ENCODE assay signal across 23 cellular contexts in genomic region chr14:103908580-103908979, GRCh38. TPM values are rescaled to one million over a fixed set of nuclear protein-coding genes. Genes with fewer than 3 reads are reported as not detected.
DNase-seq lines count a peak whose midpoint lies in the region; ATAC-seq and TF ChIP-seq lines count a peak whose summit lies in the region.
"Had no signal": no experiment of that assay in that cellular context is flagged by ENCODE, and none has a peak within 500 bp of the region (broad histone marks: within the 10 kb centered on the region; RNA-seq: fewer than 3 reads in every experiment).

No MANE protein-coding gene starts in this region.

- no peak overlapping the region for H3K27ac ChIP-seq in spleen
- H3K27ac ChIP-seq: ascending aorta, esophagus muscularis mucosa, gastrocnemius medialis, pancreas, tibial nerve had no signal

- H3K27me3 Mint-ChIP-seq in activated naive CD4-positive, alpha-beta T cell treated with anti-CD3 and anti-CD28 coated beads for 36 hours (ENCODE audit: low read depth): no peaks in the 10 kb centered on the region
- H3K27me3 Mint-ChIP-seq in central memory CD8-positive, alpha-beta T cell: no peaks in the 10 kb centered on the region
- H3K27me3 Mint-ChIP-seq: stimulated activated naive B cell treated with anti-CD40 and anti-IgM and Interleukin-4, amounts not matched to agents 10 μg/mL and 1 μg/mL and 100 μg/mL, for 72 hours had no signal

- no peaks in the 10 kb centered on the region for H3K9me3 Mint-ChIP-seq in activated naive CD4-positive, alpha-beta T cell treated with anti-CD3 and anti-CD28 coated beads for 36 hours
- H3K9me3 Mint-ChIP-seq in central memory CD8-positive, alpha-beta T cell: no peaks in the 10 kb centered on the region
- H3K9me3 Mint-ChIP-seq: activated T-helper 2 cell treated with anti-CD3 and anti-CD28 coated beads, Interferon-gamma antibody, Interleukin-2, Interleukin-4, amounts not matched to agents 10 μg/mL and 5 μg/mL and 100 μg/mL, durations not matched to agents 14 hours and 24 hours and 36 hours; stimulated activated naive B cell treated with anti-CD40 and anti-IgM and Interleukin-4, amounts not matched to agents 10 μg/mL and 1 μg/mL and 100 μg/mL, for 72 hours had no signal

- H3K27me3 ChIP-seq in spleen (replicated peaks in 1 of 7): no peaks in the 10 kb centered on the region
- H3K27me3 ChIP-seq: ascending aorta, esophagus muscularis mucosa, gastrocnemius medialis, pancreas, tibial nerve had no signal

- TF ChIP-seq CTCF in spleen (IDR thresholded peaks at IDR 0.05 in 8 of 11, conservative IDR thresholded peaks at IDR 0.05 in 3 of 11): no peak

- no peak for TF ChIP-seq POLR2A in spleen (IDR thresholded peaks at IDR 0.05)

- peak; percentile 91 for ATAC-seq in central memory CD8-positive, alpha-beta T cell (replicated peaks; ENCODE audit: extremely low read depth, poor library complexity, severe bottlenecking)
- ATAC-seq: gastrocnemius medialis; HepG2; pancreas; sciatic nerve; stimulated activated naive B cell treated with anti-CD40 and anti-IgM and Interleukin-4, amounts not matched to agents 10 μg/mL and 1 μg/mL and 100 μg/mL, for 72 hours had no signal

- peak overlapping the region; percentile 68 for H3K27ac Mint-ChIP-seq in activated naive CD4-positive, alpha-beta T cell treated with anti-CD3 and anti-CD28 coated beads for 36 hours
- peak overlapping the region; percentile 95 for H3K27ac Mint-ChIP-seq in central memory CD8-positive, alpha-beta T cell (ENCODE audit: low read depth)
- H3K27ac Mint-ChIP-seq: activated T-helper 2 cell treated with anti-CD3 and anti-CD28 coated beads, Interferon-gamma antibody, Interleukin-2, Interleukin-4, amounts not matched to agents 10 μg/mL and 5 μg/mL and 100 μg/mL, durations not matched to agents 14 hours and 24 hours and 36 hours; stimulated activated naive B cell treated with anti-CD40 and anti-IgM and Interleukin-4, amounts not matched to agents 10 μg/mL and 1 μg/mL and 100 μg/mL, for 72 hours had no signal

- H3K36me3 ChIP-seq in spleen: peaks cover 0 to 42% (median 27%) of the 10 kb centered on the region in 6 donors

- intact Hi-C loops in activated naive CD4-positive, alpha-beta T cell treated with anti-CD3 and anti-CD28 coated beads for 36 hours (cut with micrococcal nuclease): loop anchor here (2.0 kb wide), 1 partner anchor 36 kb away; no protein-coding TSS in a partner anchor
- intact Hi-C loops in spleen (cut with DNase I; ENCODE audit: low total_unique reads): no loop called here

- H3K4me1 Mint-ChIP-seq in activated naive CD4-positive, alpha-beta T cell treated with anti-CD3 and anti-CD28 coated beads for 36 hours (ENCODE audit: low read depth): peaks cover 22% of the 10 kb centered on the region
- peaks cover 28% of the 10 kb centered on the region for H3K4me1 Mint-ChIP-seq in central memory CD8-positive, alpha-beta T cell

- H3K9me3 ChIP-seq in spleen: no peaks in the 10 kb centered on the region
- H3K9me3 ChIP-seq: ascending aorta, esophagus muscularis mucosa, gastrocnemius medialis, pancreas, tibial nerve had no signal

- H3K4me3 Mint-ChIP-seq in activated naive CD4-positive, alpha-beta T cell treated with anti-CD3 and anti-CD28 coated beads for 36 hours: no peak overlapping the region
- H3K4me3 Mint-ChIP-seq in central memory CD8-positive, alpha-beta T cell: no peak overlapping the region
- H3K4me3 Mint-ChIP-seq: stimulated activated naive B cell treated with anti-CD40 and anti-IgM and Interleukin-4, amounts not matched to agents 10 μg/mL and 1 μg/mL and 100 μg/mL, for 72 hours had no signal

- peak; percentile 63 for DNase-seq in activated naive CD4-positive, alpha-beta T cell treated with anti-CD3 and anti-CD28 coated beads for 36 hours
- no peak for DNase-seq in activated naive CD4-positive, alpha-beta T cell treated with Interleukin-2 at 50 U/mL for 16 hours
- peak; percentile 37 for DNase-seq in activated CD4-positive, alpha-beta T cell treated with anti-CD3 and anti-CD28 coated beads, Interleukin-2, amount 50 U/mL, for 1 hour
- peak in 1 of 2 donors; percentile 45 for DNase-seq in central memory CD8-positive, alpha-beta T cell (ENCODE audit: low spot score in 2 of 2)
- peak; percentile 54 for DNase-seq in spleen
- no peak for DNase-seq in mucosa of gallbladder (ENCODE audit: low spot score)
- DNase-seq in DMS 273 treated with DMSO at 0.1 percent for 48 hours (lab: John Stamatoyannopoulos, UW): no peak
- DNase-seq in 8988T: no peak
- DNase-seq: DMS79 treated with DMSO at 0.1 percent for 48 hours; effector CD8-positive, alpha-beta T cell; gastrocnemius medialis; GOT3; NCI-H1417 treated with DMSO at 0.1 percent for 48 hours; NCI-H2171 treated with DMSO at 0.1 percent for 48 hours; stimulated activated naive B cell treated with anti-CD40 and anti-IgM and Interleukin-4, amounts not matched to agents 10 μg/mL and 1 μg/mL and 100 μg/mL, for 72 hours had no signal

- peaks cover 2% of the 10 kb centered on the region for H3K36me3 Mint-ChIP-seq in activated naive CD4-positive, alpha-beta T cell treated with anti-CD3 and anti-CD28 coated beads for 36 hours (ENCODE audit: low read depth)
- H3K36me3 Mint-ChIP-seq in central memory CD8-positive, alpha-beta T cell (ENCODE audit: insufficient read depth): peaks cover 16% of the 10 kb centered on the region

- peaks cover 8 to 30% (median 17%) of the 10 kb centered on the region in 6 donors for H3K4me1 ChIP-seq in spleen
- H3K4me1 ChIP-seq: ascending aorta had no signal

- no peak overlapping the region for H3K4me3 ChIP-seq in spleen
- H3K4me3 ChIP-seq: ascending aorta, esophagus muscularis mucosa, gastrocnemius medialis, pancreas, tibial nerve had no signal

- CTCF ChIA-PET in activated naive CD4-positive, alpha-beta T cell treated with anti-CD3 and anti-CD28 coated beads for 36 hours (lab: Charles Lee): interaction anchor here (0.7 to 3.6 kb wide), 3 partner anchors 12 to 102 kb away, joined by 3 to 24 read pairs (median 4); no protein-coding TSS in a partner anchor

- 75 to 90% (median 87%) methylated on average over 4 of the region's 4 CpGs for WGBS in spleen, 5 donors

RNA-seq across cellular contexts. Expression of gene TDRD9, which starts 19.7 kb away (rescaled TPM):
- under 1 TPM in 1 of 2 experiments, not detected in 1; 0.10 TPM for total RNA-seq in activated naive CD4-positive, alpha-beta T cell treated with anti-CD3 and anti-CD28 coated beads for 36 hours
- total RNA-seq in spleen (10 to 100 TPM in 2 of 7 donors, 1 to 10 TPM in 5; 1.4 to 18.7 (median 8.8) TPM), mucosa of gallbladder (8.7 TPM)
- 1 to 10 TPM in 2 of 3 donors, under 1 TPM in 1; 0.70 to 3.8 (median 3.1) TPM for polyA plus RNA-seq in spleen
- total RNA-seq: activated T-helper 2 cell treated with anti-CD3 and anti-CD28 coated beads, Interferon-gamma antibody, Interleukin-2, Interleukin-4, amounts not matched to agents 10 μg/mL and 5 μg/mL and 100 μg/mL, durations not matched to agents 14 hours and 24 hours and 36 hours; HepG2 had no signal
- polyA plus RNA-seq: HepG2 had no signal

RNA-seq across cellular contexts. Expression of gene RD3L, which starts 33.7 kb away (rescaled TPM):
- not detected for total RNA-seq in activated naive CD4-positive, alpha-beta T cell treated with anti-CD3 and anti-CD28 coated beads for 36 hours
- total RNA-seq in spleen (not detected), mucosa of gallbladder (not detected)
- polyA plus RNA-seq in spleen: not detected
- total RNA-seq: activated T-helper 2 cell treated with anti-CD3 and anti-CD28 coated beads, Interferon-gamma antibody, Interleukin-2, Interleukin-4, amounts not matched to agents 10 μg/mL and 5 μg/mL and 100 μg/mL, durations not matched to agents 14 hours and 24 hours and 36 hours; ascending aorta; cerebellum; esophagus muscularis mucosa; gastrocnemius medialis; HepG2; pancreas; sciatic nerve; tibial nerve had no signal
- polyA plus RNA-seq: HepG2, pancreas had no signal

Comparison
In these comparisons a context has a peak if more than half of its experiments do, and no peak if none do; other contexts are left out.
1. DNase-seq: peak in activated naive CD4-positive, alpha-beta T cell treated with anti-CD3 and anti-CD28 coated beads for 36 hours (single experiment), activated CD4-positive, alpha-beta T cell treated with anti-CD3 and anti-CD28 coated beads, Interleukin-2, amount 50 U/mL, for 1 hour (single experiment) and spleen (single experiment); none in activated naive CD4-positive, alpha-beta T cell treated with Interleukin-2 at 50 U/mL for 16 hours (single experiment), mucosa of gallbladder (single experiment), DMS 273 treated with DMSO at 0.1 percent for 48 hours (single experiment) and 8988T (single experiment).